2 cellular contexts compared by ENCODE assay signal in the genomic region with DNA sequence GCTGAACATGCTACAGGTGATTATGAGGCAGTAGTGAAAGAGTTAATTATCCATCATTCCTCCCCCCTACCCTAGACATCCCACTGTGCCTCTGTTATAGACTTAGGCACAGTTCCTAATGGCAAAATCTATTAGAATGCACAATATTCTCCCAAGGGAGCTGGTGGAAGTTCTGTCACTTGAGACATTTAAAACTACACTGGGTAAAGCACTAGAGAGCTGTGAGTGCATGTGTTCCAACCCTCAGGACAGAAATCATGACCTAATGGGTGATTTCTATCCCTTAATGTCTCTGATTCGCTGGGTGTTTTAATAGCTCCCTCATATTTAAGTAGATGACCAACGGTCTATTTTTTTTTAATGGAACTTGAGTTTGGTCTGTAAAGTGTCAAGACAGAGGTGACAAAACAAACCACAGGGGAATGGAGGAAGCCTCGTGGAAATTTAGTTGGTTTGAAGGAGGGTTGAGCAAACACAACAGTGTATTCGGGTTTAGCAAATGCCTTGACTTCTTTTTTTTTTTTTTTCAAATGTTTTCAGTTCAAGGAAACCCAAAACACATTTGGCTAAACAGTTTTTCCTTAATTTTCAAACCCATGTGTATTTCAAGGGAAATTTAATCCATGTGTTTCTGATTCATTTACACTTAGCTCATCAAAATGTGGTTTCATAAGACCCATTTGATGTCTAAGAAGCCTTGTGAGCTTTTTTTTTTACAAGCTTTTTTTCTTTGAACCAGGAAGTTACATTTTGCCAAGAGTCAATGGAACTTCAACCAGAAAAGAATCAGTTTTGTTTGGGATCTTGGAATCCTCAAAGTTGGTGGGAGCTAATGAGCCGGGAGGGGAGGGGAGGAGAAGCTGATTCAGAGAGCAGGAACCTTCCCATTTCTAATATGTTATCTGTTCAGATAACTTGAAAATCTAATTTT.
TF ChIP-seq lines count a peak whose summit lies in the region.

No MANE protein-coding gene starts in this region.

TF ChIP-seq in SK-N-SH, 30 proteins besides CTCF, POLR2A, EP300 and RAD21 (continued from another document):
- TF ChIP-seq REST (IDR thresholded peaks at IDR 0.05; ENCODE audit: low read depth, low read length) (no peak), MEF2A (IDR thresholded peaks at IDR 0.05; ENCODE audit: borderline replicate concordance, low read depth) (no peak), FOXM1 (IDR thresholded peaks at IDR 0.05; ENCODE audit: low read depth) (no peak), TCF12 (IDR thresholded peaks at IDR 0.05) (no peak), RFX5 (IDR thresholded peaks at IDR 0.05; ENCODE audit: low read length) (no peak), NRF1 (IDR thresholded peaks at IDR 0.05; ENCODE audit: low read depth, low read length) (no peak), EZH2phosphoT487 (IDR thresholded peaks at IDR 0.05; ENCODE audit: borderline replicate concordance, low read depth) (no peak), NFIC (IDR thresholded peaks at IDR 0.05; ENCODE audit: borderline replicate concordance) (no peak), GATA2 (CRISPR knock-in tag; IDR thresholded peaks at IDR 0.05) (no peak), GABPA (IDR thresholded peaks at IDR 0.05; ENCODE audit: low read depth) (no peak), RXRA (IDR thresholded peaks at IDR 0.05; ENCODE audit: borderline replicate concordance, low read depth) (no peak)
- TF ChIP-seq, protein P1, sequence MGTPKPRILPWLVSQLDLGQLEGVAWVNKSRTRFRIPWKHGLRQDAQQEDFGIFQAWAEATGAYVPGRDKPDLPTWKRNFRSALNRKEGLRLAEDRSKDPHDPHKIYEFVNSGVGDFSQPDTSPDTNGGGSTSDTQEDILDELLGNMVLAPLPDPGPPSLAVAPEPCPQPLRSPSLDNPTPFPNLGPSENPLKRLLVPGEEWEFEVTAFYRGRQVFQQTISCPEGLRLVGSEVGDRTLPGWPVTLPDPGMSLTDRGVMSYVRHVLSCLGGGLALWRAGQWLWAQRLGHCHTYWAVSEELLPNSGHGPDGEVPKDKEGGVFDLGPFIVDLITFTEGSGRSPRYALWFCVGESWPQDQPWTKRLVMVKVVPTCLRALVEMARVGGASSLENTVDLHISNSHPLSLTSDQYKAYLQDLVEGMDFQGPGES (IDR thresholded peaks at IDR 0.05; ENCODE audit: low read depth, low read length) = no peak
- TF ChIP-seq, protein P2, sequence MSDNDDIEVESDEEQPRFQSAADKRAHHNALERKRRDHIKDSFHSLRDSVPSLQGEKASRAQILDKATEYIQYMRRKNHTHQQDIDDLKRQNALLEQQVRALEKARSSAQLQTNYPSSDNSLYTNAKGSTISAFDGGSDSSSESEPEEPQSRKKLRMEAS (IDR thresholded peaks at IDR 0.05; ENCODE audit: low read depth) = no peak

TF ChIP-seq in SK-N-SH treated with all-trans-retinoic acid at 6 μM for 48 hours, 23 proteins besides CTCF, POLR2A, EP300 and RAD21 (continued from another document):
- TF ChIP-seq, protein P3, sequence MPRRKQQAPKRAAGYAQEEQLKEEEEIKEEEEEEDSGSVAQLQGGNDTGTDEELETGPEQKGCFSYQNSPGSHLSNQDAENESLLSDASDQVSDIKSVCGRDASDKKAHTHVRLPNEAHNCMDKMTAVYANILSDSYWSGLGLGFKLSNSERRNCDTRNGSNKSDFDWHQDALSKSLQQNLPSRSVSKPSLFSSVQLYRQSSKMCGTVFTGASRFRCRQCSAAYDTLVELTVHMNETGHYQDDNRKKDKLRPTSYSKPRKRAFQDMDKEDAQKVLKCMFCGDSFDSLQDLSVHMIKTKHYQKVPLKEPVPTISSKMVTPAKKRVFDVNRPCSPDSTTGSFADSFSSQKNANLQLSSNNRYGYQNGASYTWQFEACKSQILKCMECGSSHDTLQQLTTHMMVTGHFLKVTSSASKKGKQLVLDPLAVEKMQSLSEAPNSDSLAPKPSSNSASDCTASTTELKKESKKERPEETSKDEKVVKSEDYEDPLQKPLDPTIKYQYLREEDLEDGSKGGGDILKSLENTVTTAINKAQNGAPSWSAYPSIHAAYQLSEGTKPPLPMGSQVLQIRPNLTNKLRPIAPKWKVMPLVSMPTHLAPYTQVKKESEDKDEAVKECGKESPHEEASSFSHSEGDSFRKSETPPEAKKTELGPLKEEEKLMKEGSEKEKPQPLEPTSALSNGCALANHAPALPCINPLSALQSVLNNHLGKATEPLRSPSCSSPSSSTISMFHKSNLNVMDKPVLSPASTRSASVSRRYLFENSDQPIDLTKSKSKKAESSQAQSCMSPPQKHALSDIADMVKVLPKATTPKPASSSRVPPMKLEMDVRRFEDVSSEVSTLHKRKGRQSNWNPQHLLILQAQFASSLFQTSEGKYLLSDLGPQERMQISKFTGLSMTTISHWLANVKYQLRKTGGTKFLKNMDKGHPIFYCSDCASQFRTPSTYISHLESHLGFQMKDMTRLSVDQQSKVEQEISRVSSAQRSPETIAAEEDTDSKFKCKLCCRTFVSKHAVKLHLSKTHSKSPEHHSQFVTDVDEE (CRISPR knock-in tag; IDR thresholded peaks at IDR 0.05) = no peak
- no peak for TF ChIP-seq ISL1 (CRISPR knock-in tag; IDR thresholded peaks at IDR 0.05)
- TF ChIP-seq TOX (CRISPR knock-in tag; IDR thresholded peaks at IDR 0.05; ENCODE audit: borderline replicate concordance) = no peak
- no peak for TF ChIP-seq ARNTL (CRISPR knock-in tag; IDR thresholded peaks at IDR 0.05; ENCODE audit: borderline replicate concordance, low read depth)
- TF ChIP-seq ZNF8 (CRISPR knock-in tag; IDR thresholded peaks at IDR 0.05) = no peak
- TF ChIP-seq PPARA (CRISPR knock-in tag; IDR thresholded peaks at IDR 0.05; ENCODE audit: borderline replicate concordance) = no peak
- TF ChIP-seq ZNF70 (CRISPR knock-in tag; IDR thresholded peaks at IDR 0.05) = no peak
- no peak for TF ChIP-seq ESRRG (CRISPR knock-in tag; IDR thresholded peaks at IDR 0.05)
- TF ChIP-seq, protein P4, sequence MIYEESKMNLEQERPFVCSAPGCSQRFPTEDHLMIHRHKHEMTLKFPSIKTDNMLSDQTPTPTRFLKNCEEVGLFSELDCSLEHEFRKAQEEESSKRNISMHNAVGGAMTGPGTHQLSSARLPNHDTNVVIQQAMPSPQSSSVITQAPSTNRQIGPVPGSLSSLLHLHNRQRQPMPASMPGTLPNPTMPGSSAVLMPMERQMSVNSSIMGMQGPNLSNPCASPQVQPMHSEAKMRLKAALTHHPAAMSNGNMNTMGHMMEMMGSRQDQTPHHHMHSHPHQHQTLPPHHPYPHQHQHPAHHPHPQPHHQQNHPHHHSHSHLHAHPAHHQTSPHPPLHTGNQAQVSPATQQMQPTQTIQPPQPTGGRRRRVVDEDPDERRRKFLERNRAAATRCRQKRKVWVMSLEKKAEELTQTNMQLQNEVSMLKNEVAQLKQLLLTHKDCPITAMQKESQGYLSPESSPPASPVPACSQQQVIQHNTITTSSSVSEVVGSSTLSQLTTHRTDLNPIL (CRISPR knock-in tag; IDR thresholded peaks at IDR 0.05; ENCODE audit: low read depth) = no peak
- TF ChIP-seq OSR1 (CRISPR knock-in tag; IDR thresholded peaks at IDR 0.05) = no peak
- no peak for TF ChIP-seq SNAI2 (CRISPR knock-in tag; IDR thresholded peaks at IDR 0.05)
- no peak for TF ChIP-seq BACH2 (CRISPR knock-in tag; IDR thresholded peaks at IDR 0.05; ENCODE audit: borderline replicate concordance)
- no peak for TF ChIP-seq TCF4 (CRISPR knock-in tag; IDR thresholded peaks at IDR 0.05; ENCODE audit: borderline replicate concordance)
- no peak for TF ChIP-seq GLIS3 (CRISPR knock-in tag; IDR thresholded peaks at IDR 0.05)
- TF ChIP-seq POU6F1 (CRISPR knock-in tag; IDR thresholded peaks at IDR 0.05; ENCODE audit: borderline replicate concordance, low read depth) = no peak
